ENCODE assay signal across 1 cellular context in the genomic region with DNA sequence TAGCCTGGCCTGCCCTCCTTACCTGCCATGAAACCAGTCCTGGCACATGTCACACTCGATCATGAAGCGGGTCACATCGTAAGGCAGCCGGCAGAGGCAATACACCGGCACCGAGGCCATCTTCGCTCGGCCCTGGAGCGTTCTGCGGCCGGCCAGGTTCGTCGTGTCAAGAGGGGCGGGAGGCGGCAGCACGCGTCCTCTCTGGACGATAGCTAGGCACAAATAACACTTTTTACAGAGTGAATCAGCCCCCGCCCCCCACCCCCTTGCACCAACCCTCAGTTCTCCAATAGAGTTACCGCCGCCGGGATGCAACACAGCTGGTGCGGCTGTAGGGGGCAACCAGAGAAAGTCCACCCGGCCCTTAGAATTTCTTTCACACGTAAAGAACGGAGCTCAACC.
TF ChIP-seq lines count a peak whose summit lies in the region.

No MANE protein-coding gene starts in this region.

TF ChIP-seq in K562, 482 proteins besides CTCF, POLR2A, EP300 and RAD21 (continued from another document and continues in another):
- TF ChIP-seq, protein P1, sequence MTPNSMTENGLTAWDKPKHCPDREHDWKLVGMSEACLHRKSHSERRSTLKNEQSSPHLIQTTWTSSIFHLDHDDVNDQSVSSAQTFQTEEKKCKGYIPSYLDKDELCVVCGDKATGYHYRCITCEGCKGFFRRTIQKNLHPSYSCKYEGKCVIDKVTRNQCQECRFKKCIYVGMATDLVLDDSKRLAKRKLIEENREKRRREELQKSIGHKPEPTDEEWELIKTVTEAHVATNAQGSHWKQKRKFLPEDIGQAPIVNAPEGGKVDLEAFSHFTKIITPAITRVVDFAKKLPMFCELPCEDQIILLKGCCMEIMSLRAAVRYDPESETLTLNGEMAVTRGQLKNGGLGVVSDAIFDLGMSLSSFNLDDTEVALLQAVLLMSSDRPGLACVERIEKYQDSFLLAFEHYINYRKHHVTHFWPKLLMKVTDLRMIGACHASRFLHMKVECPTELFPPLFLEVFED (CRISPR knock-in tag; conservative IDR thresholded peaks at IDR 0.05), result no peak
- TF ChIP-seq ZNF282 (CRISPR knock-in tag; IDR thresholded peaks at IDR 0.05), result no peak
- no peak for TF ChIP-seq LCOR (CRISPR knock-in tag; IDR thresholded peaks at IDR 0.05)
- TF ChIP-seq, protein P2, sequence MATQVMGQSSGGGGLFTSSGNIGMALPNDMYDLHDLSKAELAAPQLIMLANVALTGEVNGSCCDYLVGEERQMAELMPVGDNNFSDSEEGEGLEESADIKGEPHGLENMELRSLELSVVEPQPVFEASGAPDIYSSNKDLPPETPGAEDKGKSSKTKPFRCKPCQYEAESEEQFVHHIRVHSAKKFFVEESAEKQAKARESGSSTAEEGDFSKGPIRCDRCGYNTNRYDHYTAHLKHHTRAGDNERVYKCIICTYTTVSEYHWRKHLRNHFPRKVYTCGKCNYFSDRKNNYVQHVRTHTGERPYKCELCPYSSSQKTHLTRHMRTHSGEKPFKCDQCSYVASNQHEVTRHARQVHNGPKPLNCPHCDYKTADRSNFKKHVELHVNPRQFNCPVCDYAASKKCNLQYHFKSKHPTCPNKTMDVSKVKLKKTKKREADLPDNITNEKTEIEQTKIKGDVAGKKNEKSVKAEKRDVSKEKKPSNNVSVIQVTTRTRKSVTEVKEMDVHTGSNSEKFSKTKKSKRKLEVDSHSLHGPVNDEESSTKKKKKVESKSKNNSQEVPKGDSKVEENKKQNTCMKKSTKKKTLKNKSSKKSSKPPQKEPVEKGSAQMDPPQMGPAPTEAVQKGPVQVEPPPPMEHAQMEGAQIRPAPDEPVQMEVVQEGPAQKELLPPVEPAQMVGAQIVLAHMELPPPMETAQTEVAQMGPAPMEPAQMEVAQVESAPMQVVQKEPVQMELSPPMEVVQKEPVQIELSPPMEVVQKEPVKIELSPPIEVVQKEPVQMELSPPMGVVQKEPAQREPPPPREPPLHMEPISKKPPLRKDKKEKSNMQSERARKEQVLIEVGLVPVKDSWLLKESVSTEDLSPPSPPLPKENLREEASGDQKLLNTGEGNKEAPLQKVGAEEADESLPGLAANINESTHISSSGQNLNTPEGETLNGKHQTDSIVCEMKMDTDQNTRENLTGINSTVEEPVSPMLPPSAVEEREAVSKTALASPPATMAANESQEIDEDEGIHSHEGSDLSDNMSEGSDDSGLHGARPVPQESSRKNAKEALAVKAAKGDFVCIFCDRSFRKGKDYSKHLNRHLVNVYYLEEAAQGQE (CRISPR knock-in tag; IDR thresholded peaks at IDR 0.05; ENCODE audit: low read depth), result no peak
- TF ChIP-seq, protein P3, sequence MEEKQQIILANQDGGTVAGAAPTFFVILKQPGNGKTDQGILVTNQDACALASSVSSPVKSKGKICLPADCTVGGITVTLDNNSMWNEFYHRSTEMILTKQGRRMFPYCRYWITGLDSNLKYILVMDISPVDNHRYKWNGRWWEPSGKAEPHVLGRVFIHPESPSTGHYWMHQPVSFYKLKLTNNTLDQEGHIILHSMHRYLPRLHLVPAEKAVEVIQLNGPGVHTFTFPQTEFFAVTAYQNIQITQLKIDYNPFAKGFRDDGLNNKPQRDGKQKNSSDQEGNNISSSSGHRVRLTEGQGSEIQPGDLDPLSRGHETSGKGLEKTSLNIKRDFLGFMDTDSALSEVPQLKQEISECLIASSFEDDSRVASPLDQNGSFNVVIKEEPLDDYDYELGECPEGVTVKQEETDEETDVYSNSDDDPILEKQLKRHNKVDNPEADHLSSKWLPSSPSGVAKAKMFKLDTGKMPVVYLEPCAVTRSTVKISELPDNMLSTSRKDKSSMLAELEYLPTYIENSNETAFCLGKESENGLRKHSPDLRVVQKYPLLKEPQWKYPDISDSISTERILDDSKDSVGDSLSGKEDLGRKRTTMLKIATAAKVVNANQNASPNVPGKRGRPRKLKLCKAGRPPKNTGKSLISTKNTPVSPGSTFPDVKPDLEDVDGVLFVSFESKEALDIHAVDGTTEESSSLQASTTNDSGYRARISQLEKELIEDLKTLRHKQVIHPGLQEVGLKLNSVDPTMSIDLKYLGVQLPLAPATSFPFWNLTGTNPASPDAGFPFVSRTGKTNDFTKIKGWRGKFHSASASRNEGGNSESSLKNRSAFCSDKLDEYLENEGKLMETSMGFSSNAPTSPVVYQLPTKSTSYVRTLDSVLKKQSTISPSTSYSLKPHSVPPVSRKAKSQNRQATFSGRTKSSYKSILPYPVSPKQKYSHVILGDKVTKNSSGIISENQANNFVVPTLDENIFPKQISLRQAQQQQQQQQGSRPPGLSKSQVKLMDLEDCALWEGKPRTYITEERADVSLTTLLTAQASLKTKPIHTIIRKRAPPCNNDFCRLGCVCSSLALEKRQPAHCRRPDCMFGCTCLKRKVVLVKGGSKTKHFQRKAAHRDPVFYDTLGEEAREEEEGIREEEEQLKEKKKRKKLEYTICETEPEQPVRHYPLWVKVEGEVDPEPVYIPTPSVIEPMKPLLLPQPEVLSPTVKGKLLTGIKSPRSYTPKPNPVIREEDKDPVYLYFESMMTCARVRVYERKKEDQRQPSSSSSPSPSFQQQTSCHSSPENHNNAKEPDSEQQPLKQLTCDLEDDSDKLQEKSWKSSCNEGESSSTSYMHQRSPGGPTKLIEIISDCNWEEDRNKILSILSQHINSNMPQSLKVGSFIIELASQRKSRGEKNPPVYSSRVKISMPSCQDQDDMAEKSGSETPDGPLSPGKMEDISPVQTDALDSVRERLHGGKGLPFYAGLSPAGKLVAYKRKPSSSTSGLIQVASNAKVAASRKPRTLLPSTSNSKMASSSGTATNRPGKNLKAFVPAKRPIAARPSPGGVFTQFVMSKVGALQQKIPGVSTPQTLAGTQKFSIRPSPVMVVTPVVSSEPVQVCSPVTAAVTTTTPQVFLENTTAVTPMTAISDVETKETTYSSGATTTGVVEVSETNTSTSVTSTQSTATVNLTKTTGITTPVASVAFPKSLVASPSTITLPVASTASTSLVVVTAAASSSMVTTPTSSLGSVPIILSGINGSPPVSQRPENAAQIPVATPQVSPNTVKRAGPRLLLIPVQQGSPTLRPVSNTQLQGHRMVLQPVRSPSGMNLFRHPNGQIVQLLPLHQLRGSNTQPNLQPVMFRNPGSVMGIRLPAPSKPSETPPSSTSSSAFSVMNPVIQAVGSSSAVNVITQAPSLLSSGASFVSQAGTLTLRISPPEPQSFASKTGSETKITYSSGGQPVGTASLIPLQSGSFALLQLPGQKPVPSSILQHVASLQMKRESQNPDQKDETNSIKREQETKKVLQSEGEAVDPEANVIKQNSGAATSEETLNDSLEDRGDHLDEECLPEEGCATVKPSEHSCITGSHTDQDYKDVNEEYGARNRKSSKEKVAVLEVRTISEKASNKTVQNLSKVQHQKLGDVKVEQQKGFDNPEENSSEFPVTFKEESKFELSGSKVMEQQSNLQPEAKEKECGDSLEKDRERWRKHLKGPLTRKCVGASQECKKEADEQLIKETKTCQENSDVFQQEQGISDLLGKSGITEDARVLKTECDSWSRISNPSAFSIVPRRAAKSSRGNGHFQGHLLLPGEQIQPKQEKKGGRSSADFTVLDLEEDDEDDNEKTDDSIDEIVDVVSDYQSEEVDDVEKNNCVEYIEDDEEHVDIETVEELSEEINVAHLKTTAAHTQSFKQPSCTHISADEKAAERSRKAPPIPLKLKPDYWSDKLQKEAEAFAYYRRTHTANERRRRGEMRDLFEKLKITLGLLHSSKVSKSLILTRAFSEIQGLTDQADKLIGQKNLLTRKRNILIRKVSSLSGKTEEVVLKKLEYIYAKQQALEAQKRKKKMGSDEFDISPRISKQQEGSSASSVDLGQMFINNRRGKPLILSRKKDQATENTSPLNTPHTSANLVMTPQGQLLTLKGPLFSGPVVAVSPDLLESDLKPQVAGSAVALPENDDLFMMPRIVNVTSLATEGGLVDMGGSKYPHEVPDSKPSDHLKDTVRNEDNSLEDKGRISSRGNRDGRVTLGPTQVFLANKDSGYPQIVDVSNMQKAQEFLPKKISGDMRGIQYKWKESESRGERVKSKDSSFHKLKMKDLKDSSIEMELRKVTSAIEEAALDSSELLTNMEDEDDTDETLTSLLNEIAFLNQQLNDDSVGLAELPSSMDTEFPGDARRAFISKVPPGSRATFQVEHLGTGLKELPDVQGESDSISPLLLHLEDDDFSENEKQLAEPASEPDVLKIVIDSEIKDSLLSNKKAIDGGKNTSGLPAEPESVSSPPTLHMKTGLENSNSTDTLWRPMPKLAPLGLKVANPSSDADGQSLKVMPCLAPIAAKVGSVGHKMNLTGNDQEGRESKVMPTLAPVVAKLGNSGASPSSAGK (IDR thresholded peaks at IDR 0.05), result peak; percentile 70
- TF ChIP-seq RB1 (IDR thresholded peaks at IDR 0.05; ENCODE audit: low read depth), result no peak
- TF ChIP-seq, protein P4, sequence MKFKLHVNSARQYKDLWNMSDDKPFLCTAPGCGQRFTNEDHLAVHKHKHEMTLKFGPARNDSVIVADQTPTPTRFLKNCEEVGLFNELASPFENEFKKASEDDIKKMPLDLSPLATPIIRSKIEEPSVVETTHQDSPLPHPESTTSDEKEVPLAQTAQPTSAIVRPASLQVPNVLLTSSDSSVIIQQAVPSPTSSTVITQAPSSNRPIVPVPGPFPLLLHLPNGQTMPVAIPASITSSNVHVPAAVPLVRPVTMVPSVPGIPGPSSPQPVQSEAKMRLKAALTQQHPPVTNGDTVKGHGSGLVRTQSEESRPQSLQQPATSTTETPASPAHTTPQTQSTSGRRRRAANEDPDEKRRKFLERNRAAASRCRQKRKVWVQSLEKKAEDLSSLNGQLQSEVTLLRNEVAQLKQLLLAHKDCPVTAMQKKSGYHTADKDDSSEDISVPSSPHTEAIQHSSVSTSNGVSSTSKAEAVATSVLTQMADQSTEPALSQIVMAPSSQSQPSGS (CRISPR knock-in tag; IDR thresholded peaks at IDR 0.05), result no peak
- TF ChIP-seq CHD2 (IDR thresholded peaks at IDR 0.05; ENCODE audit: low read depth, low read length), result no peak
- TF ChIP-seq, protein P5, sequence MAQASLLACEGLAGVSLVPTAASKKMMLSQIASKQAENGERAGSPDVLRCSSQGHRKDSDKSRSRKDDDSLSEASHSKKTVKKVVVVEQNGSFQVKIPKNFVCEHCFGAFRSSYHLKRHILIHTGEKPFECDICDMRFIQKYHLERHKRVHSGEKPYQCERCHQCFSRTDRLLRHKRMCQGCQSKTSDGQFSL (CRISPR knock-in tag; IDR thresholded peaks at IDR 0.05), result no peak
- TF ChIP-seq, protein P5 (tag; IDR thresholded peaks at IDR 0.05), result no peak
- TF ChIP-seq, protein P6, sequence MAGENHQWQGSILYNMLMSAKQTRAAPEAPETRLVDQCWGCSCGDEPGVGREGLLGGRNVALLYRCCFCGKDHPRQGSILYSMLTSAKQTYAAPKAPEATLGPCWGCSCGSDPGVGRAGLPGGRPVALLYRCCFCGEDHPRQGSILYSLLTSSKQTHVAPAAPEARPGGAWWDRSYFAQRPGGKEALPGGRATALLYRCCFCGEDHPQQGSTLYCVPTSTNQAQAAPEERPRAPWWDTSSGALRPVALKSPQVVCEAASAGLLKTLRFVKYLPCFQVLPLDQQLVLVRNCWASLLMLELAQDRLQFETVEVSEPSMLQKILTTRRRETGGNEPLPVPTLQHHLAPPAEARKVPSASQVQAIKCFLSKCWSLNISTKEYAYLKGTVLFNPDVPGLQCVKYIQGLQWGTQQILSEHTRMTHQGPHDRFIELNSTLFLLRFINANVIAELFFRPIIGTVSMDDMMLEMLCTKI (IDR thresholded peaks at IDR 0.05; ENCODE audit: partially characterized antibody), result no peak
- TF ChIP-seq NR2C1 (IDR thresholded peaks at IDR 0.05), result no peak
- TF ChIP-seq NR2C1 (tag; IDR thresholded peaks at IDR 0.05), result no peak
- no peak for TF ChIP-seq BDP1 (IDR thresholded peaks at IDR 0.05; ENCODE audit: insufficient read depth, insufficient read length)
- TF ChIP-seq, protein P7, sequence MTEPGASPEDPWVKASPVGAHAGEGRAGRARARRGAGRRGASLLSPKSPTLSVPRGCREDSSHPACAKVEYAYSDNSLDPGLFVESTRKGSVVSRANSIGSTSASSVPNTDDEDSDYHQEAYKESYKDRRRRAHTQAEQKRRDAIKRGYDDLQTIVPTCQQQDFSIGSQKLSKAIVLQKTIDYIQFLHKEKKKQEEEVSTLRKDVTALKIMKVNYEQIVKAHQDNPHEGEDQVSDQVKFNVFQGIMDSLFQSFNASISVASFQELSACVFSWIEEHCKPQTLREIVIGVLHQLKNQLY (CRISPR knock-in tag; conservative IDR thresholded peaks at IDR 0.05), result no peak
- TF ChIP-seq PCBP2 (IDR thresholded peaks at IDR 0.05; ENCODE audit: low read depth, low read length, poor library complexity, severe bottlenecking), result no peak
- TF ChIP-seq XRCC3 (IDR thresholded peaks at IDR 0.05), result no peak
- TF ChIP-seq KLF10 (CRISPR knock-in tag; IDR thresholded peaks at IDR 0.05), result no peak
- no peak for TF ChIP-seq ZNF316 (IDR thresholded peaks at IDR 0.05)
- TF ChIP-seq, protein P8, sequence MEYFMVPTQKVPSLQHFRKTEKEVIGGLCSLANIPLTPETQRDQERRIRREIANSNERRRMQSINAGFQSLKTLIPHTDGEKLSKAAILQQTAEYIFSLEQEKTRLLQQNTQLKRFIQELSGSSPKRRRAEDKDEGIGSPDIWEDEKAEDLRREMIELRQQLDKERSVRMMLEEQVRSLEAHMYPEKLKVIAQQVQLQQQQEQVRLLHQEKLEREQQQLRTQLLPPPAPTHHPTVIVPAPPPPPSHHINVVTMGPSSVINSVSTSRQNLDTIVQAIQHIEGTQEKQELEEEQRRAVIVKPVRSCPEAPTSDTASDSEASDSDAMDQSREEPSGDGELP (CRISPR knock-in tag; IDR thresholded peaks at IDR 0.05; ENCODE audit: borderline replicate concordance), result peak; percentile 42; the same call in 1 of the 2 replicates
- TF ChIP-seq, protein P9, sequence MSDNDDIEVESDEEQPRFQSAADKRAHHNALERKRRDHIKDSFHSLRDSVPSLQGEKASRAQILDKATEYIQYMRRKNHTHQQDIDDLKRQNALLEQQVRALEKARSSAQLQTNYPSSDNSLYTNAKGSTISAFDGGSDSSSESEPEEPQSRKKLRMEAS (CRISPR knock-in tag; IDR thresholded peaks at IDR 0.05), result peak; percentile 58
- no peak for TF ChIP-seq SRSF9 (IDR thresholded peaks at IDR 0.05; ENCODE audit: borderline replicate concordance, low read depth, low read length)
- TF ChIP-seq CBFB (CRISPR knock-in tag; IDR thresholded peaks at IDR 0.05), result no peak
- no peak for TF ChIP-seq GABPA (tag; conservative IDR thresholded peaks at IDR 0.05; ENCODE audit: low read depth)
- TF ChIP-seq, protein P10, sequence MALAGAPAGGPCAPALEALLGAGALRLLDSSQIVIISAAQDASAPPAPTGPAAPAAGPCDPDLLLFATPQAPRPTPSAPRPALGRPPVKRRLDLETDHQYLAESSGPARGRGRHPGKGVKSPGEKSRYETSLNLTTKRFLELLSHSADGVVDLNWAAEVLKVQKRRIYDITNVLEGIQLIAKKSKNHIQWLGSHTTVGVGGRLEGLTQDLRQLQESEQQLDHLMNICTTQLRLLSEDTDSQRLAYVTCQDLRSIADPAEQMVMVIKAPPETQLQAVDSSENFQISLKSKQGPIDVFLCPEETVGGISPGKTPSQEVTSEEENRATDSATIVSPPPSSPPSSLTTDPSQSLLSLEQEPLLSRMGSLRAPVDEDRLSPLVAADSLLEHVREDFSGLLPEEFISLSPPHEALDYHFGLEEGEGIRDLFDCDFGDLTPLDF (CRISPR knock-in tag; IDR thresholded peaks at IDR 0.05), result no peak
- peak; percentile 26 for TF ChIP-seq TAF1 (IDR thresholded peaks at IDR 0.05; ENCODE audit: control insufficient read depth, extremely low read depth, insufficient read depth, low read length, severe bottlenecking)
